8 cellular contexts compared by ENCODE assay signal in genomic region chr14:74083161-74083560, GRCh38. TPM values are rescaled to one million over a fixed set of nuclear protein-coding genes. Genes with fewer than 3 reads are reported as not detected.
DNase-seq lines count a peak whose midpoint lies in the region; ATAC-seq and TF ChIP-seq lines count a peak whose summit lies in the region.

No MANE protein-coding gene starts in this region.

- ATAC-seq in GM19324 (IDR thresholded peaks at IDR 0.05; ENCODE audit: low FRiP score, unreplicated experiment): no peak

- H3K4me2 ChIP-seq in DOHH2 (ENCODE audit: low read length): peak overlapping the region; percentile 80
- peak overlapping the region; percentile 94 for H3K4me2 ChIP-seq in fibroblast of lung (ENCODE audit: extremely low read depth, insufficient read depth, low read length)

- H3K9me3 ChIP-seq in DOHH2 (ENCODE audit: control insufficient read depth, insufficient read depth, low read length) (no peaks in the 10 kb centered on the region), SJSA1 (replicated peaks) (no peaks in the 10 kb centered on the region), fibroblast of lung (ENCODE audit: control insufficient read depth, insufficient read depth, low read depth, low read length) (no peaks in the 10 kb centered on the region), prostate gland (no peaks in the 10 kb centered on the region)

- 67% methylated on average over 3 of the region's 3 CpGs for WGBS in prostate gland

- H4K20me1 ChIP-seq in DOHH2 (ENCODE audit: control insufficient read depth, insufficient read depth, low read depth, low read length) (no peaks in the 10 kb centered on the region), fibroblast of lung (ENCODE audit: control insufficient read depth, extremely low read depth, insufficient read depth, low read length) (no peaks in the 10 kb centered on the region)

- no peaks in the 10 kb centered on the region for H3F3A ChIP-seq in DOHH2 (ENCODE audit: control insufficient read depth, insufficient read depth)

- no peaks in the 10 kb centered on the region for H3K27me3 ChIP-seq in DOHH2 (ENCODE audit: control insufficient read depth, low read length)
- H3K27me3 ChIP-seq in SJSA1 (replicated peaks): no peaks in the 10 kb centered on the region
- H3K27me3 ChIP-seq in fibroblast of lung (ENCODE audit: control insufficient read depth, insufficient read depth, low read length): no peaks in the 10 kb centered on the region
- no peaks in the 10 kb centered on the region for H3K27me3 ChIP-seq in prostate gland (replicated peaks; ENCODE audit: insufficient read depth)

- intact Hi-C loops in prostate gland (cut with DNase I): no loop called here

- H3K4me3 ChIP-seq in DOHH2 (ENCODE audit: low read length) (peak overlapping the region; percentile 80), SJSA1 (peak overlapping the region; percentile 60), fibroblast of lung (replicated peaks in 1 of 4; ENCODE audit: control extremely low read depth in 1 of 4, insufficient read depth in 1 of 4, low read depth in 3 of 4, low read length in 4 of 4) (peak overlapping the region in 2 of 4 experiments; percentile 73 to 95), prostate gland (peak overlapping the region; percentile 64 to 92)

- no peak for TF ChIP-seq POLR2A in prostate gland (IDR thresholded peaks at IDR 0.05)

- H3K36me3 ChIP-seq in DOHH2 (ENCODE audit: control insufficient read depth, low read length): no peaks in the 10 kb centered on the region
- H3K36me3 ChIP-seq in SJSA1: 0 out of 2 replicates have a peak, but pooled peaks cover 2% of the 10 kb centered on the region
- H3K36me3 ChIP-seq in fibroblast of lung (ENCODE audit: control insufficient read depth, insufficient read depth, low read length): no peaks in the 10 kb centered on the region
- H3K36me3 ChIP-seq in prostate gland: no peaks in the 10 kb centered on the region

- DNase-seq in SJSA1 (ENCODE audit: low read depth in 1 of 2, low spot score in 2 of 2) (no peak), fibroblast of lung (ENCODE audit: low read depth in 2 of 2) (no peak), prostate gland (ENCODE audit: low spot score) (no peak), DMS79 (lab: John Stamatoyannopoulos, UW) (no peak), iPS-NIHi11 (ENCODE audit: low spot score) (no peak), DMS114 treated with DMSO at 0.1 percent for 48 hours (lab: John Stamatoyannopoulos, UW; ENCODE audit: unreplicated experiment) (no peak)

- H2AFZ ChIP-seq in fibroblast of lung (ENCODE audit: low read length): peak overlapping the region; percentile 94

- TF ChIP-seq CTCF in DOHH2 (IDR thresholded peaks at IDR 0.05; ENCODE audit: low read depth, low read length, poor library complexity, severe bottlenecking) (no peak), fibroblast of lung (conservative IDR thresholded peaks at IDR 0.05 in 1 of 2, IDR thresholded peaks at IDR 0.05 in 1 of 2; ENCODE audit: low read depth in 1 of 2, low read length in 2 of 2) (no peak), prostate gland (IDR thresholded peaks at IDR 0.05) (no peak)

- H3K4me1 ChIP-seq in DOHH2 (ENCODE audit: control insufficient read depth, low read length): peaks cover 20% of the 10 kb centered on the region
- peaks cover 11% of the 10 kb centered on the region for H3K4me1 ChIP-seq in SJSA1 (replicated peaks)
- H3K4me1 ChIP-seq in fibroblast of lung (ENCODE audit: control insufficient read depth, extremely low read depth, insufficient read depth, low read length): no peaks in the 10 kb centered on the region
- no peaks in the 10 kb centered on the region for H3K4me1 ChIP-seq in prostate gland (replicated peaks)

- H3K9ac ChIP-seq in fibroblast of lung (ENCODE audit: insufficient read depth, low read length): no peak overlapping the region

- H3K27ac ChIP-seq in DOHH2 (ENCODE audit: low read depth, low read length) (no peak overlapping the region), SJSA1 (no peak overlapping the region), fibroblast of lung (ENCODE audit: insufficient read depth, low read length) (no peak overlapping the region), prostate gland (peak overlapping the region in 1 of 2 donors; percentile 94)

- no peaks in the 10 kb centered on the region for H3K9me2 ChIP-seq in DOHH2 (replicated peaks; ENCODE audit: control insufficient read depth, low read length)

- H3K79me2 ChIP-seq in DOHH2 (ENCODE audit: control insufficient read depth, low read length): peaks cover 18% of the 10 kb centered on the region
- H3K79me2 ChIP-seq in fibroblast of lung (ENCODE audit: control insufficient read depth, insufficient read depth, low read length): peaks cover 9% of the 10 kb centered on the region

RNA-seq across cellular contexts. Expression of gene ALDH6A1, which starts 1.1 kb away (rescaled TPM):
- 14.2 and 16.5 TPM in 2 replicates for total RNA-seq in SJSA1 (2014; rRNA removed; shearing (Covaris generic))
- 19.5 and 38.6 TPM in 2 replicates for total RNA-seq in fibroblast of lung
- 16.2 and 21.7 TPM in 2 replicates for polyA plus RNA-seq in fibroblast of lung
- polyA plus RNA-seq in fibroblast of lung (2012): 8.4 and 9.2 TPM in 2 replicates
- 8.9 and 9.2 TPM in 2 replicates for polyA minus RNA-seq in fibroblast of lung (ENCODE audit: low replicate concordance)
- 10 to 100 TPM; 78.2 to 85.8 TPM for total RNA-seq in prostate gland

RNA-seq across cellular contexts. Expression of gene LIN52, which starts 1.6 kb away (rescaled TPM):
- 21.7 and 41.6 TPM in 2 replicates for total RNA-seq in SJSA1 (2014; rRNA removed; shearing (Covaris generic))
- total RNA-seq in fibroblast of lung (8.2 and 11.9 TPM in 2 replicates), prostate gland (1 to 10 TPM; 7.8 to 8.1 TPM)
- 7.5 and 9.5 TPM in 2 replicates for polyA plus RNA-seq in fibroblast of lung
- polyA plus RNA-seq in fibroblast of lung (2012): 5.1 and 6.6 TPM in 2 replicates
- 2.0 and 4.9 TPM in 2 replicates for polyA minus RNA-seq in fibroblast of lung (ENCODE audit: low replicate concordance)
